13 cellular contexts compared by ENCODE assay signal in the genomic region with DNA sequence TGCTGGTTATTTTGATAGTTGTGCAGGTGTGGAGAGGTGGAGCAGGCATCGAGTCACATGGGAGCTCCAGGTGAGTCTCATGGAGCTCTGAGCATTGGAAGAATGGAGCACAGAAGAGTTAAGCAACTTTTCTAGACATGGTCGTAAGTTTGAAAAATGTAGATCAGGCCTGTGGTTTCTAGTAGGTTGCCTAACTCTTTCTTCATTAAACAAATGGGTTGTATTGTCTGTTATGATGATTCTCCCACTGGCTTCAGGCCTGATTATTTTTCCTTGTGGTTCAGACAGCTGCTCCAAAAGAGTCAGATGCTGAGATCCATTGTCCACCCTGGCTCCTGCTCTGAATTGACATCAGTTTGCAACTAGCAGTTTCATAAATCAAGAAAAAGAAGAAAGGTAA.
A peak's percentile ranks its signal among the peaks of the same experiment; 100 is the strongest.
DNase-seq lines count a peak whose midpoint lies in the region; ATAC-seq and TF ChIP-seq lines count a peak whose summit lies in the region.
"Had no signal": no experiment of that assay in that cellular context is flagged by ENCODE, and none has a peak within 500 bp of the region (broad histone marks: within the 10 kb centered on the region; RNA-seq: fewer than 3 reads in every experiment).

No MANE protein-coding gene starts in this region.

- ATAC-seq in foreskin keratinocyte, result no peak
- peak in 1 of 2 donors; percentile 37 for ATAC-seq in upper lobe of left lung (ENCODE audit: low FRiP score in 2 of 2)
- no peak for ATAC-seq in GM19328 (IDR thresholded peaks at IDR 0.05; ENCODE audit: unreplicated experiment)
- ATAC-seq in HG02610 (IDR thresholded peaks at IDR 0.05; ENCODE audit: unreplicated experiment), result no peak
- ATAC-seq: left cardiac atrium had no signal

- H3K9ac ChIP-seq in adipocyte (ENCODE audit: low read length), result peak overlapping the region; percentile 52

- TF ChIP-seq CTCF in left ventricle myocardium inferior (IDR thresholded peaks at IDR 0.05; ENCODE audit: borderline replicate concordance) (no peak), right atrium auricular region (IDR thresholded peaks at IDR 0.05) (no peak), foreskin keratinocyte (conservative IDR thresholded peaks at IDR 0.05) (no peak), upper lobe of left lung (IDR thresholded peaks at IDR 0.05) (no peak)

- H3K27me3 ChIP-seq in left ventricle myocardium inferior (ENCODE audit: low read depth), result no peaks in the 10 kb centered on the region
- H3K27me3 ChIP-seq in right atrium auricular region, result no peaks in the 10 kb centered on the region
- H3K27me3 ChIP-seq in adipocyte (replicated peaks; ENCODE audit: control insufficient read depth, insufficient read depth, low read length), result no peaks in the 10 kb centered on the region
- H3K27me3 ChIP-seq in foreskin keratinocyte, result no peaks in the 10 kb centered on the region
- H3K27me3 ChIP-seq in upper lobe of left lung, result no peaks in the 10 kb centered on the region

- H3K4me3 ChIP-seq in left ventricle myocardium inferior, result no peak overlapping the region
- H3K4me3 ChIP-seq in right atrium auricular region, result no peak overlapping the region
- peak overlapping the region; percentile 55 for H3K4me3 ChIP-seq in adipocyte (ENCODE audit: low read length)
- no peak overlapping the region for H3K4me3 ChIP-seq in upper lobe of left lung
- H3K4me3 ChIP-seq: SK-N-MC had no signal

- WGBS in upper lobe of left lung, 2 donors, result 77 to 82% methylated on average over 2 of the region's 2 CpGs

- H3K4me1 ChIP-seq in left ventricle myocardium inferior (peaks cover 31% of the 10 kb centered on the region), right atrium auricular region (peaks cover 0 to 16% of the 10 kb centered on the region in 2 donors), adipocyte (ENCODE audit: control insufficient read depth, insufficient read depth, low read length) (peaks cover 55% of the 10 kb centered on the region), foreskin keratinocyte (peaks cover 11% of the 10 kb centered on the region), upper lobe of left lung (peaks cover 15 to 37% (median 30%) of the 10 kb centered on the region in 4 donors)

- H3K36me3 ChIP-seq in left ventricle myocardium inferior, result no peaks in the 10 kb centered on the region
- no peaks in the 10 kb centered on the region for H3K36me3 ChIP-seq in right atrium auricular region
- H3K36me3 ChIP-seq in adipocyte (ENCODE audit: control insufficient read depth, insufficient read depth, low read length, severe bottlenecking), result no peaks in the 10 kb centered on the region
- H3K36me3 ChIP-seq in upper lobe of left lung, result no peaks in the 10 kb centered on the region

- DNase-seq in left ventricle myocardium inferior, result no peak
- no peak for DNase-seq in right atrium auricular region (ENCODE audit: low spot score)
- DNase-seq in adipocyte (ENCODE audit: low read depth), result no peak
- peak; percentile 20 to 56 for DNase-seq in foreskin keratinocyte
- DNase-seq in upper lobe of left lung, result no peak
- DNase-seq in GM19240 (ENCODE audit: insufficient read length, low spot score), result no peak
- DNase-seq: activated CD4-positive, alpha-beta T cell treated with anti-CD3 and anti-CD28 coated beads, Interleukin-2, amount 50 U/mL, for 4 hours; amygdala; left cardiac atrium; NCI-H510A had no signal

- no peak for TF ChIP-seq EP300 in upper lobe of left lung (IDR thresholded peaks at IDR 0.05)

- no peak for TF ChIP-seq POLR2A in upper lobe of left lung (IDR thresholded peaks at IDR 0.05)

- no peaks in the 10 kb centered on the region for H3K9me3 ChIP-seq in left ventricle myocardium inferior (replicated peaks)
- H3K9me3 ChIP-seq in right atrium auricular region, result no peaks in the 10 kb centered on the region
- no peaks in the 10 kb centered on the region for H3K9me3 ChIP-seq in adipocyte (ENCODE audit: control insufficient read depth, low read length)
- no peaks in the 10 kb centered on the region for H3K9me3 ChIP-seq in upper lobe of left lung

- H3K27ac ChIP-seq in left ventricle myocardium inferior (replicated peaks) (peak overlapping the region; percentile 82), right atrium auricular region (peak overlapping the region in 1 of 2 donors; percentile 67), foreskin keratinocyte (peak overlapping the region; percentile 81), upper lobe of left lung (peak overlapping the region; percentile 28 to 82 (median 50))
- H3K27ac ChIP-seq: SK-N-MC had no signal

- intact Hi-C loops in left ventricle myocardium inferior (cut with micrococcal nuclease), result loop anchor here (10.0 kb wide), 1 partner anchor 1206 kb away; no protein-coding TSS in a partner anchor

Comparison
In these comparisons a context has a peak if more than half of its experiments do, and no peak if none do; other contexts are left out.
1. DNase-seq: peak in foreskin keratinocyte (2 of 2); none in left ventricle myocardium inferior (single experiment), right atrium auricular region (single experiment), adipocyte (single experiment), upper lobe of left lung (0 of 2) and GM19240 (single experiment).